ENCODE assay signal across 18 cellular contexts in the genomic region with DNA sequence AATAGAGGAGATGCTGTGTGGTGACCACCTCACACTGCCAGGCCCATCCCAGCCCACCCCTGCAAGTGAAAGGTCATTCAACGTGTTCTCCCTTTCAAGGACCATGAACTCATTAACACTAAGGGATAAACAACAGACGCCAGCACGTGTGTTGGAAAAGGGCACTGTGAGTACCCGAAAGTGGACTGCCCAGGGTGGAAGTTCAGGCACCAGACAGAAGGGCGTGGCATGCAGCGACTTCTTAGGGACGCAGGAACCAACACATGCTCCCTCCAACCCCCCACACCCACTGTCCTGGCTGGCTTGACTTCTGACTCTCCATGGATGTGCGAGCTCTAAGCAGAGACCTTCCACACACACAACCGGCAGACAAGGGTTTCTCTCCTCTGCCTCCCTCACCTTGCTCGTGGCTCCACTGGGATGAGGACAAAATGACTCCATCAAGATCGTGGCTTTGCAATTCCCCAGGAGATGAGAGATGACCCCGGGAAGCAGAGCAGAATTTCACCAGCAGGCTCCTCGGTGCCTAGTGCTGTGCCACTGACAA. TPM values are rescaled to one million over a fixed set of nuclear protein-coding genes. Genes with fewer than 3 reads are reported as not detected.
A peak's percentile ranks its signal among the peaks of the same experiment; 100 is the strongest.
DNase-seq lines count a peak whose midpoint lies in the region; ATAC-seq, FAIRE-seq and TF ChIP-seq lines count a peak whose summit lies in the region.
"Had no signal": no experiment of that assay in that cellular context is flagged by ENCODE, and none has a peak within 500 bp of the region (broad histone marks: within the 10 kb centered on the region; RNA-seq: fewer than 3 reads in every experiment).

No MANE protein-coding gene starts in this region.

- WGBS in K562 (ENCODE audit: insufficient coverage, low coverage, missing lambda C conversion rate), result 3% methylated on average over 9 of the region's 13 CpGs
- WGBS in HepG2 (ENCODE audit: low lambda C conversion rate), result 19% methylated on average over 7 of the region's 13 CpGs
- 30 to 58% (median 44%) methylated on average over 13 of the region's 13 CpGs for WGBS in small intestine, 3 donors

- no peaks in the 10 kb centered on the region for H3K9me3 ChIP-seq in HEK293 (ENCODE audit: control insufficient read depth, insufficient read depth, low read depth, low read length)
- H3K9me3 ChIP-seq in K562 (replicated peaks; ENCODE audit: control insufficient read depth, insufficient read depth, low read depth, low read length), result no peaks in the 10 kb centered on the region
- H3K9me3 ChIP-seq in HepG2 (ENCODE audit: low read length), result no peaks in the 10 kb centered on the region
- H3K9me3 ChIP-seq in small intestine (ENCODE audit: control insufficient read depth, low read depth), result no peaks in the 10 kb centered on the region

- TF ChIP-seq CTCF in HEK293 (tag by site-specific recombination; IDR thresholded peaks at IDR 0.05), result no peak
- TF ChIP-seq CTCF in K562 (IDR thresholded peaks at IDR 0.05 in 2 of 3, conservative IDR thresholded peaks at IDR 0.05 in 1 of 3; ENCODE audit: insufficient read depth in 2 of 3, low read depth in 1 of 3, low read length in 3 of 3), result no peak
- no peak for TF ChIP-seq CTCF in HepG2 (CRISPR knock-in tag; IDR thresholded peaks at IDR 0.05)

- H3K4me3 ChIP-seq in HEK293 (ENCODE audit: low read depth, low read length) (no peak overlapping the region), K562 (no peak overlapping the region), HepG2 (replicated peaks in 1 of 3; ENCODE audit: insufficient read depth in 1 of 3, low read depth in 2 of 3, low read length in 3 of 3) (no peak overlapping the region), small intestine (ENCODE audit: low read depth in 1 of 2, low read length in 2 of 2) (no peak overlapping the region)

- H3K4me2 ChIP-seq in K562 (ENCODE audit: insufficient read depth, low read length) (no peak overlapping the region), HepG2 (ENCODE audit: low read depth, low read length) (no peak overlapping the region)

- TF ChIP-seq EP300 in K562 (IDR thresholded peaks at IDR 0.05; ENCODE audit: low read length), result no peak
- no peak for TF ChIP-seq EP300 in HepG2 (IDR thresholded peaks at IDR 0.05; ENCODE audit: low read depth in 2 of 2, low read length in 2 of 2)
- no peak for TF ChIP-seq EP300 in HepG2 (CRISPR knock-in tag; IDR thresholded peaks at IDR 0.05; ENCODE audit: borderline replicate concordance)

- H3K27me3 ChIP-seq in K562 (ENCODE audit: control insufficient read depth in 2 of 2, insufficient read depth in 2 of 2, low read length in 2 of 2) (peaks cover 36 to 52% of the 10 kb centered on the region in 2 experiments), HepG2 (ENCODE audit: control insufficient read depth in 1 of 2, insufficient read depth in 2 of 2, low read length in 2 of 2) (peaks cover 4 to 42% of the 10 kb centered on the region in 2 experiments; a peak in 4 of 5 replicates), small intestine (ENCODE audit: control insufficient read depth in 2 of 2, insufficient read depth in 2 of 2, low read length in 2 of 2) (no peaks in the 10 kb centered on the region)

- H3K79me2 ChIP-seq in K562 (ENCODE audit: control insufficient read depth, insufficient read depth, low read length) (no peaks in the 10 kb centered on the region), HepG2 (ENCODE audit: insufficient read depth, low read length) (no peaks in the 10 kb centered on the region)

- H3K4me1 ChIP-seq in HEK293 (ENCODE audit: control insufficient read depth, insufficient read depth, low read length) (no peaks in the 10 kb centered on the region), K562 (replicated peaks in 1 of 2; ENCODE audit: control insufficient read depth in 2 of 2, insufficient read depth in 2 of 2, low read length in 2 of 2) (peaks cover 3 to 29% of the 10 kb centered on the region in 2 experiments; a peak in 3 of 5 replicates), HepG2 (ENCODE audit: insufficient read depth, low read length) (peaks cover 33% of the 10 kb centered on the region), small intestine (ENCODE audit: control insufficient read depth in 2 of 2, insufficient read depth in 1 of 2, low read depth in 1 of 2, low read length in 1 of 2) (peaks cover 0 to 2% of the 10 kb centered on the region in 2 donors)

- H3K9me1 ChIP-seq in K562 (ENCODE audit: control insufficient read depth, insufficient read depth, low read length), result no peaks in the 10 kb centered on the region

- no peak overlapping the region for H3K27ac ChIP-seq in HEK293 (ENCODE audit: extremely low read depth, low read depth, low read length)
- no peak overlapping the region for H3K27ac ChIP-seq in K562 (ENCODE audit: extremely low read depth, low read depth, low read length)
- no peak overlapping the region for H3K27ac ChIP-seq in HepG2 (ENCODE audit: extremely low read length, insufficient read depth, low read length)
- peak overlapping the region in 1 of 2 donors; percentile 27 for H3K27ac ChIP-seq in small intestine (ENCODE audit: low read depth in 1 of 2, low read length in 1 of 2)

- FAIRE-seq in K562 (lab: Jason Lieb, UNC) (no peak), HepG2 (lab: Jason Lieb, UNC) (no peak), small intestine (lab: Jason Lieb, UNC) (no peak)
- FAIRE-seq: A204.1, G401.6, GM12892, HTR-8/SVneo had no signal

- DNase-seq in K562 (ENCODE audit: extremely low read depth in 1 of 4, low spot score in 3 of 4) (no peak), HepG2 (ENCODE audit: low spot score) (no peak), small intestine (peak; percentile 88), Kasumi-1 (lab: John Stamatoyannopoulos, UW) (no peak)
- DNase-seq: C1 segment of cervical spinal cord; Calu3; CD4-positive, alpha-beta T cell; DMS79 treated with DMSO at 0.1 percent for 48 hours; EL; H9 had no signal

- H2AFZ ChIP-seq in K562 (ENCODE audit: low read depth, low read length) (no peak overlapping the region), HepG2 (ENCODE audit: low read length) (no peak overlapping the region)

- ATAC-seq in K562 (0 out of 3 replicates have a peak, but pooled peaks have one; percentile 4), HepG2 (peak; percentile 13), GM18502 (IDR thresholded peaks at IDR 0.05; ENCODE audit: poor library complexity, unreplicated experiment) (no peak), HG03521 (IDR thresholded peaks at IDR 0.05; ENCODE audit: unreplicated experiment) (no peak), GM19467 (IDR thresholded peaks at IDR 0.05; ENCODE audit: unreplicated experiment) (no peak)

- POLR2A ChIA-PET in HEK293 (lab: Yijun Ruan, JAX) (no interaction called here), K562 (lab: Yijun Ruan, JAX) (no interaction called here), HepG2 (lab: Yijun Ruan, JAX) (no interaction called here)

- TF ChIP-seq RAD21 in K562 (CRISPR knock-in tag; conservative IDR thresholded peaks at IDR 0.05 in 1 of 2, IDR thresholded peaks at IDR 0.05 in 1 of 2) (no peak), HepG2 (CRISPR knock-in tag; IDR thresholded peaks at IDR 0.05) (no peak)

- intact Hi-C loops in K562 (cut with micrococcal nuclease), result no loop called here
- intact Hi-C loops in HepG2 (cut with micrococcal nuclease; ENCODE audit: unreplicated experiment), result no loop called here

- H3K9ac ChIP-seq in K562 (ENCODE audit: insufficient read depth in 1 of 2, low read depth in 2 of 2, low read length in 2 of 2) (no peak overlapping the region), HepG2 (ENCODE audit: insufficient read depth, low read depth, low read length) (no peak overlapping the region)

- H4K20me1 ChIP-seq in K562 (replicated peaks; ENCODE audit: control insufficient read depth, insufficient read depth, low read length) (peaks cover 18% of the 10 kb centered on the region), HepG2 (ENCODE audit: insufficient read depth, low read length) (no peaks in the 10 kb centered on the region)

- CTCF ChIA-PET in HEK293 (lab: Yijun Ruan, JAX) (interaction anchor here (0.6 to 1.2 kb wide), 2 partner anchors 20 to 1576 kb away, joined by 3 to 4 read pairs; a partner anchor contains a TSS), K562 (lab: Yijun Ruan, JAX; ENCODE audit: low intra/inter-chr PET ratio) (interaction anchor here (0.6 kb wide), 1 partner anchor 58 kb away, joined by 3 read pairs; no protein-coding TSS in a partner anchor), HepG2 (lab: Yijun Ruan, JAX; ENCODE audit: low intra/inter-chr PET ratio, low total read pairs) (no interaction called here)

- in situ Hi-C loops in K562 (cut with MboI), result no loop called here
- in situ Hi-C loops in HepG2 (cut with HindIII; ENCODE audit: extremely low pct_ligation_motif_present, low pct_unique_long_range_greater_than_20kb), result no loop called here

- BruUV-seq in K562 (replicated peaks; lab: Mats Ljungman, UMichigan) (no TSS peak), HepG2 (replicated peaks; lab: Mats Ljungman, UMichigan) (no TSS peak)

- H3K36me3 ChIP-seq in HEK293 (ENCODE audit: control insufficient read depth in 2 of 2, insufficient read depth in 1 of 2, low read length in 2 of 2) (peaks cover 0 to 15% of the 10 kb centered on the region in 2 experiments; a peak in 1 of 3 replicates), K562 (ENCODE audit: control insufficient read depth, insufficient read depth, low read length) (peaks cover 12% of the 10 kb centered on the region; the same call in 1 of the 3 replicates), HepG2 (replicated peaks in 1 of 2; ENCODE audit: control insufficient read depth in 1 of 2, insufficient read depth in 2 of 2, low read length in 2 of 2) (peaks cover 3 to 11% of the 10 kb centered on the region in 2 experiments; a peak in 2 of 5 replicates), small intestine (ENCODE audit: control insufficient read depth in 2 of 2, insufficient read depth in 2 of 2, low read length in 2 of 2) (peaks cover 0 to 2% of the 10 kb centered on the region in 2 donors)

- no peak for TF ChIP-seq POLR2A in K562 (conservative IDR thresholded peaks at IDR 0.05)
- TF ChIP-seq POLR2A in HepG2 (IDR thresholded peaks at IDR 0.05; ENCODE audit: insufficient read depth in 1 of 2, low read depth in 2 of 2, low read length in 2 of 2), result no peak

RNA-seq across cellular contexts. Expression of a gene that starts 11.0 kb away (rescaled TPM):
- total RNA-seq in K562 (2011; cell fraction: chromatin; rRNA removed; ENCODE audit: low replicate concordance), result 16.0 and 57.6 TPM in 2 replicates
- 61.3 and 65.9 TPM in 2 replicates for total RNA-seq in K562 (2011; cell fraction: nucleolus; rRNA removed)
- 23.4 and 28.0 TPM in 2 replicates for total RNA-seq in K562 (2011; cell fraction: nucleoplasm; rRNA removed)
- total RNA-seq in K562 (2014; rRNA removed) (22.4 and 26.6 TPM in 2 replicates), K562 (2014; rRNA removed; fragmentation: Illumina TruSeq; extraction: Trizol) (0.86 and 1.3 TPM in 2 replicates), K562 (2015; rRNA removed; fragmentation: Illumina TruSeq; extraction: Trizol) (6.2 and 7.5 TPM in 2 replicates), K562 (2021) (31.7 and 38.0 TPM in 2 replicates), HepG2 (2016; rRNA removed; fragmentation: Illumina TruSeq; extraction: Trizol) (3.3 and 6.8 TPM in 2 replicates)
- polyA plus RNA-seq in K562 (2011; rRNA removed) (3.7 and 7.3 TPM in 2 replicates), K562 (2014; fragmentation: Illumina TruSeq; extraction: Trizol) (3.8 and 10.5 TPM in 2 replicates), K562 (2014; fragmentation: Nextera tagmentation; extraction: Ambion mirVana) (not detected), K562 (2014; rRNA removed) (21.8 and 26.0 TPM in 2 replicates), HepG2 (2011; rRNA removed) (12.3 and 16.6 TPM in 2 replicates), small intestine (10 to 100 TPM; 21.7 to 27.8 (median 25.3) TPM)
- 6.4 and 24.1 TPM in 2 replicates for polyA plus RNA-seq in K562 (2011; cell fraction: cytosol; rRNA removed)
- 16.0 and 47.0 TPM in 2 replicates for polyA plus RNA-seq in K562 (2011; cell fraction: nucleus; rRNA removed)
- polyA plus RNA-seq in K562 (2012), result 33.6 and 39.2 TPM in 2 replicates
- polyA minus RNA-seq in K562 (2011; rRNA and poly(A)+ RNA removed), result 0.87 and 1.6 TPM in 2 replicates
- 6.5 and 9.3 TPM in 2 replicates for polyA minus RNA-seq in K562 (2011; cell fraction: cytosol; rRNA and poly(A)+ RNA removed)
- polyA minus RNA-seq in K562 (2011; cell fraction: nucleus; rRNA and poly(A)+ RNA removed), result 12.0 and 17.2 TPM in 2 replicates
- 4.8 and 5.6 TPM in 2 replicates for total RNA-seq in HepG2 (2016; cell fraction: cytosol; rRNA removed; fragmentation: Illumina TruSeq; extraction: Trizol; ENCODE audit: low read depth)
- 3.5 and 7.2 TPM in 2 replicates for total RNA-seq in HepG2 (2016; cell fraction: insoluble cytoplasmic fraction; rRNA removed; fragmentation: Illumina TruSeq; extraction: Trizol)
- 8.2 and 9.8 TPM in 2 replicates for total RNA-seq in HepG2 (2016; cell fraction: membrane; rRNA removed; fragmentation: Illumina TruSeq; extraction: Trizol)
- 5.1 and 5.7 TPM in 2 replicates for total RNA-seq in HepG2 (2016; cell fraction: nucleus; rRNA removed; fragmentation: Illumina TruSeq; extraction: Trizol)
- polyA plus RNA-seq in HepG2 (2011; cell fraction: cytosol; rRNA removed), result 4.3 and 9.4 TPM in 2 replicates
- polyA plus RNA-seq in HepG2 (2011; cell fraction: nucleus; rRNA removed), result 78.3 and 112 TPM in 2 replicates
- polyA plus RNA-seq in HepG2 (2012), result 16.2 and 21.4 TPM in 2 replicates
- polyA plus RNA-seq in HepG2 (2016; cell fraction: cytosol; fragmentation: Illumina TruSeq; extraction: Trizol; ENCODE audit: low read depth), result 15.8 and 19.4 TPM in 2 replicates
- polyA plus RNA-seq in HepG2 (2016; cell fraction: insoluble cytoplasmic fraction; fragmentation: Illumina TruSeq; extraction: Trizol; ENCODE audit: low read depth), result 11.4 and 12.9 TPM in 2 replicates
- 21.1 and 23.4 TPM in 2 replicates for polyA plus RNA-seq in HepG2 (2016; cell fraction: membrane; fragmentation: Illumina TruSeq; extraction: Trizol; ENCODE audit: low read depth)
- polyA plus RNA-seq in HepG2 (2016; cell fraction: nucleus; fragmentation: Illumina TruSeq; extraction: Trizol; ENCODE audit: insufficient read depth, low read depth), result 30.5 and 32.7 TPM in 2 replicates
- polyA minus RNA-seq in HepG2 (2011; rRNA and poly(A)+ RNA removed; ENCODE audit: low replicate concordance), result 9.9 and 17.0 TPM in 2 replicates
- polyA minus RNA-seq in HepG2 (2011; cell fraction: cytosol; rRNA and poly(A)+ RNA removed), result 8.7 and 11.7 TPM in 2 replicates
- polyA minus RNA-seq in HepG2 (2011; cell fraction: nucleus; rRNA and poly(A)+ RNA removed), result 23.5 and 25.2 TPM in 2 replicates

RNA-seq across cellular contexts. Expression of a gene that starts 20.9 kb away (rescaled TPM):
- total RNA-seq in K562 (2011; cell fraction: chromatin; rRNA removed; ENCODE audit: low replicate concordance), result 41.1 and 92.0 TPM in 2 replicates
- total RNA-seq in K562 (2011; cell fraction: nucleolus; rRNA removed), result 34.2 and 37.4 TPM in 2 replicates
- 33.4 and 44.4 TPM in 2 replicates for total RNA-seq in K562 (2011; cell fraction: nucleoplasm; rRNA removed)
- total RNA-seq in K562 (2014; rRNA removed), result 11.6 and 15.7 TPM in 2 replicates
- total RNA-seq in K562 (2014; rRNA removed; fragmentation: Illumina TruSeq; extraction: Trizol), result 3.4 and 3.5 TPM in 2 replicates
- 6.0 and 6.8 TPM in 2 replicates for total RNA-seq in K562 (2015; rRNA removed; fragmentation: Illumina TruSeq; extraction: Trizol)
- 35.2 and 37.9 TPM in 2 replicates for total RNA-seq in K562 (2021)
- polyA plus RNA-seq in K562 (2011; rRNA removed), result 2.7 and 5.0 TPM in 2 replicates
- polyA plus RNA-seq in K562 (2011; cell fraction: cytosol; rRNA removed), result 2.9 and 4.6 TPM in 2 replicates
- 15.2 and 25.7 TPM in 2 replicates for polyA plus RNA-seq in K562 (2011; cell fraction: nucleus; rRNA removed)
- polyA plus RNA-seq in K562 (2012), result 21.1 and 24.5 TPM in 2 replicates
- 8.5 and 17.4 TPM in 2 replicates for polyA plus RNA-seq in K562 (2014; fragmentation: Illumina TruSeq; extraction: Trizol)
- under 1 TPM; 0.15 to 0.27 TPM for polyA plus RNA-seq in K562 (2014; fragmentation: Nextera tagmentation; extraction: Ambion mirVana)
- polyA plus RNA-seq in K562 (2014; rRNA removed), result 11.2 and 13.0 TPM in 2 replicates
- 5.9 and 6.1 TPM in 2 replicates for polyA minus RNA-seq in K562 (2011; rRNA and poly(A)+ RNA removed)
- polyA minus RNA-seq in K562 (2011; cell fraction: cytosol; rRNA and poly(A)+ RNA removed), result 14.1 and 21.3 TPM in 2 replicates
- polyA minus RNA-seq in K562 (2011; cell fraction: nucleus; rRNA and poly(A)+ RNA removed), result 10.2 and 16.8 TPM in 2 replicates
- 11.9 and 14.8 TPM in 2 replicates for total RNA-seq in HepG2 (2016; rRNA removed; fragmentation: Illumina TruSeq; extraction: Trizol)
- total RNA-seq in HepG2 (2016; cell fraction: cytosol; rRNA removed; fragmentation: Illumina TruSeq; extraction: Trizol; ENCODE audit: low read depth), result 6.7 and 12.0 TPM in 2 replicates
- total RNA-seq in HepG2 (2016; cell fraction: insoluble cytoplasmic fraction; rRNA removed; fragmentation: Illumina TruSeq; extraction: Trizol), result 13.0 and 13.6 TPM in 2 replicates
- total RNA-seq in HepG2 (2016; cell fraction: membrane; rRNA removed; fragmentation: Illumina TruSeq; extraction: Trizol), result 14.0 and 16.7 TPM in 2 replicates
- total RNA-seq in HepG2 (2016; cell fraction: nucleus; rRNA removed; fragmentation: Illumina TruSeq; extraction: Trizol), result 17.0 and 22.2 TPM in 2 replicates
- 11.6 and 12.6 TPM in 2 replicates for polyA plus RNA-seq in HepG2 (2011; rRNA removed)
- 4.9 and 6.2 TPM in 2 replicates for polyA plus RNA-seq in HepG2 (2011; cell fraction: cytosol; rRNA removed)
- 87.1 and 98.5 TPM in 2 replicates for polyA plus RNA-seq in HepG2 (2011; cell fraction: nucleus; rRNA removed)
- polyA plus RNA-seq in HepG2 (2012), result 31.8 and 31.9 TPM in 2 replicates
- 3.9 and 4.3 TPM in 2 replicates for polyA plus RNA-seq in HepG2 (2016; cell fraction: cytosol; fragmentation: Illumina TruSeq; extraction: Trizol; ENCODE audit: low read depth)
- polyA plus RNA-seq in HepG2 (2016; cell fraction: insoluble cytoplasmic fraction; fragmentation: Illumina TruSeq; extraction: Trizol; ENCODE audit: low read depth), result 22.5 and 31.3 TPM in 2 replicates
- 11.4 and 11.5 TPM in 2 replicates for polyA plus RNA-seq in HepG2 (2016; cell fraction: membrane; fragmentation: Illumina TruSeq; extraction: Trizol; ENCODE audit: low read depth)
- 54.4 and 55.4 TPM in 2 replicates for polyA plus RNA-seq in HepG2 (2016; cell fraction: nucleus; fragmentation: Illumina TruSeq; extraction: Trizol; ENCODE audit: insufficient read depth, low read depth)
- polyA minus RNA-seq in HepG2 (2011; rRNA and poly(A)+ RNA removed; ENCODE audit: low replicate concordance), result 12.5 and 23.7 TPM in 2 replicates
- polyA minus RNA-seq in HepG2 (2011; cell fraction: cytosol; rRNA and poly(A)+ RNA removed), result 16.2 and 19.1 TPM in 2 replicates
- polyA minus RNA-seq in HepG2 (2011; cell fraction: nucleus; rRNA and poly(A)+ RNA removed), result 26.4 and 28.5 TPM in 2 replicates
- 10 to 100 TPM; 21.1 to 25.6 (median 25.5) TPM for polyA plus RNA-seq in small intestine

RNA-seq across cellular contexts. Expression of a gene that starts 47.6 kb away (rescaled TPM):
- total RNA-seq in K562 (2011; cell fraction: chromatin; rRNA removed; ENCODE audit: low replicate concordance), result not detected in 2 replicates
- total RNA-seq in K562 (2011; cell fraction: nucleolus; rRNA removed), result not detected in 2 replicates
- not detected in 2 replicates for total RNA-seq in K562 (2011; cell fraction: nucleoplasm; rRNA removed)
- total RNA-seq in K562 (2014; rRNA removed) (not detected in 2 replicates), K562 (2014; rRNA removed; fragmentation: Illumina TruSeq; extraction: Trizol) (not detected in 2 replicates), K562 (2015; rRNA removed; fragmentation: Illumina TruSeq; extraction: Trizol) (not detected in 2 replicates), K562 (2021) (not detected in 2 replicates), HepG2 (2016; rRNA removed; fragmentation: Illumina TruSeq; extraction: Trizol) (not detected in 2 replicates)
- polyA plus RNA-seq in K562 (2011; rRNA removed) (not detected in 2 replicates), K562 (2014; fragmentation: Illumina TruSeq; extraction: Trizol) (not detected in 2 replicates), K562 (2014; fragmentation: Nextera tagmentation; extraction: Ambion mirVana) (not detected), K562 (2014; rRNA removed) (not detected in 2 replicates), HepG2 (2011; rRNA removed) (0.03 TPM in 2 replicates), small intestine (under 1 TPM in 1 of 3 donors, not detected in 2; 0.03 TPM)
- not detected in 2 replicates for polyA plus RNA-seq in K562 (2011; cell fraction: cytosol; rRNA removed)
- polyA plus RNA-seq in K562 (2011; cell fraction: nucleus; rRNA removed), result not detected in 2 replicates
- not detected in 2 replicates for polyA plus RNA-seq in K562 (2012)
- not detected in 2 replicates for polyA minus RNA-seq in K562 (2011; rRNA and poly(A)+ RNA removed)
- polyA minus RNA-seq in K562 (2011; cell fraction: cytosol; rRNA and poly(A)+ RNA removed), result not detected in 2 replicates
- not detected in 2 replicates for polyA minus RNA-seq in K562 (2011; cell fraction: nucleus; rRNA and poly(A)+ RNA removed)
- not detected in 2 replicates for total RNA-seq in HepG2 (2016; cell fraction: cytosol; rRNA removed; fragmentation: Illumina TruSeq; extraction: Trizol; ENCODE audit: low read depth)
- 0.02 TPM in 1 of 2 replicates, not detected in the other for total RNA-seq in HepG2 (2016; cell fraction: insoluble cytoplasmic fraction; rRNA removed; fragmentation: Illumina TruSeq; extraction: Trizol)
- 0.06 TPM in 1 of 2 replicates, not detected in the other for total RNA-seq in HepG2 (2016; cell fraction: membrane; rRNA removed; fragmentation: Illumina TruSeq; extraction: Trizol)
- total RNA-seq in HepG2 (2016; cell fraction: nucleus; rRNA removed; fragmentation: Illumina TruSeq; extraction: Trizol), result not detected in 2 replicates
- polyA plus RNA-seq in HepG2 (2011; cell fraction: cytosol; rRNA removed), result 0.01 and 0.03 TPM in 2 replicates
- 0.09 and 0.10 TPM in 2 replicates for polyA plus RNA-seq in HepG2 (2011; cell fraction: nucleus; rRNA removed)
- 0.07 and 0.08 TPM in 2 replicates for polyA plus RNA-seq in HepG2 (2012)
- polyA plus RNA-seq in HepG2 (2016; cell fraction: cytosol; fragmentation: Illumina TruSeq; extraction: Trizol; ENCODE audit: low read depth), result not detected in 2 replicates
- not detected in 2 replicates for polyA plus RNA-seq in HepG2 (2016; cell fraction: insoluble cytoplasmic fraction; fragmentation: Illumina TruSeq; extraction: Trizol; ENCODE audit: low read depth)
- polyA plus RNA-seq in HepG2 (2016; cell fraction: membrane; fragmentation: Illumina TruSeq; extraction: Trizol; ENCODE audit: low read depth), result not detected in 2 replicates
- polyA plus RNA-seq in HepG2 (2016; cell fraction: nucleus; fragmentation: Illumina TruSeq; extraction: Trizol; ENCODE audit: insufficient read depth, low read depth), result 0.15 TPM in 1 of 2 replicates, not detected in the other
- polyA minus RNA-seq in HepG2 (2011; rRNA and poly(A)+ RNA removed; ENCODE audit: low replicate concordance), result 0.24 TPM in 1 of 2 replicates, not detected in the other
- not detected in 2 replicates for polyA minus RNA-seq in HepG2 (2011; cell fraction: cytosol; rRNA and poly(A)+ RNA removed)
- polyA minus RNA-seq in HepG2 (2011; cell fraction: nucleus; rRNA and poly(A)+ RNA removed), result not detected in 2 replicates
- total RNA-seq: Calu3 had no signal

Comparison
In these comparisons a context has a peak if more than half of its experiments do, and no peak if none do; other contexts are left out.
1. ATAC-seq: peak in K562 (single experiment) and HepG2 (single experiment); none in GM18502 (single experiment), HG03521 (single experiment) and GM19467 (single experiment).